Comparison of ENCODE assay signal across 8 cellular contexts in genomic region chr6:33279971-33280511, GRCh38. TPM values are rescaled to one million over a fixed set of nuclear protein-coding genes. Genes with fewer than 3 reads are reported as not detected.
DNase-seq lines count a peak whose midpoint lies in the region; ATAC-seq and TF ChIP-seq lines count a peak whose summit lies in the region.

No MANE protein-coding gene starts in this region.

- no peak overlapping the region for H3K27ac ChIP-seq in thoracic aorta
- H3K27ac ChIP-seq in effector memory CD4-positive, alpha-beta T cell (ENCODE audit: insufficient read depth, low read length, poor library complexity, severe bottlenecking): no peak overlapping the region

- H3K4me1 ChIP-seq in thoracic aorta (ENCODE audit: control insufficient read depth in 1 of 2, low read depth in 2 of 2): peaks cover 9 to 25% of the 10 kb centered on the region in 2 donors
- peaks cover 32% of the 10 kb centered on the region for H3K4me1 ChIP-seq in effector memory CD4-positive, alpha-beta T cell (ENCODE audit: control insufficient read depth, insufficient read depth, low read length, poor library complexity, severe bottlenecking)

- no peaks in the 10 kb centered on the region for H3K27me3 ChIP-seq in thoracic aorta (replicated peaks; ENCODE audit: insufficient read depth)
- no peaks in the 10 kb centered on the region for H3K27me3 ChIP-seq in effector memory CD4-positive, alpha-beta T cell (replicated peaks; ENCODE audit: control insufficient read depth, insufficient read depth, low read length, poor library complexity, severe bottlenecking)

- H3K9me3 ChIP-seq in thoracic aorta: no peaks in the 10 kb centered on the region
- H3K9me3 ChIP-seq in effector memory CD4-positive, alpha-beta T cell (ENCODE audit: control insufficient read depth, low read length): no peaks in the 10 kb centered on the region

- TF ChIP-seq CTCF in fibroblast of pulmonary artery (IDR thresholded peaks at IDR 0.05; ENCODE audit: low read length, missing control alignments) (peak; percentile 69), thoracic aorta (IDR thresholded peaks at IDR 0.05) (peak; percentile 24)

- peaks cover 3% of the 10 kb centered on the region for H3K36me3 ChIP-seq in thoracic aorta
- peaks cover 48% of the 10 kb centered on the region for H3K36me3 ChIP-seq in effector memory CD4-positive, alpha-beta T cell (ENCODE audit: control insufficient read depth, insufficient read depth, low read length)

- peak; percentile 64 for ATAC-seq in SK-N-SH treated with all-trans-retinoic acid at 6 μM for 48 hours
- no peak for ATAC-seq in thoracic aorta (ENCODE audit: insufficient number of reproducible peaks, low FRiP score, low read depth)
- ATAC-seq in GM21717 (IDR thresholded peaks at IDR 0.05; ENCODE audit: unreplicated experiment): no peak
- no peak for ATAC-seq in HG02840 (IDR thresholded peaks at IDR 0.05; ENCODE audit: low FRiP score, unreplicated experiment)

- peak; percentile 18 for DNase-seq in DMS153 treated with DMSO at 0.1 percent for 48 hours (lab: John Stamatoyannopoulos, UW; ENCODE audit: unreplicated experiment)
- DNase-seq in HuH-7.5 (ENCODE audit: low spot score): peak; percentile 77
- peak; percentile 65 for DNase-seq in fibroblast of pulmonary artery (ENCODE audit: low read depth)
- no peak for DNase-seq in thoracic aorta (ENCODE audit: low spot score)
- no peak for DNase-seq in effector memory CD4-positive, alpha-beta T cell

- H3K4me3 ChIP-seq in fibroblast of pulmonary artery (replicated peaks; ENCODE audit: low read depth, low read length) (no peak overlapping the region), thoracic aorta (no peak overlapping the region)
- H3K4me3 ChIP-seq in effector memory CD4-positive, alpha-beta T cell (ENCODE audit: insufficient read depth, low read depth, low read length, poor library complexity, severe bottlenecking): no peak overlapping the region

TF ChIP-seq in SK-N-SH treated with all-trans-retinoic acid at 6 μM for 48 hours, 23 proteins besides CTCF, POLR2A, EP300 and RAD21:
- no peak for TF ChIP-seq TOX (CRISPR knock-in tag; IDR thresholded peaks at IDR 0.05; ENCODE audit: borderline replicate concordance)
- TF ChIP-seq OSR1 (CRISPR knock-in tag; IDR thresholded peaks at IDR 0.05): no peak
- TF ChIP-seq CREB5 (CRISPR knock-in tag; IDR thresholded peaks at IDR 0.05; ENCODE audit: low read depth): no peak
- no peak for TF ChIP-seq SNAI2 (CRISPR knock-in tag; IDR thresholded peaks at IDR 0.05)
TF ChIP-seq in SK-N-SH treated with all-trans-retinoic acid at 6 μM for 48 hours: peak in this region for 0.

RNA-seq across cellular contexts. Expression of gene B3GALT4, which starts 3.1 kb away (rescaled TPM):
- total RNA-seq in thoracic aorta: 10 to 100 TPM; 18.1 to 27.3 TPM

RNA-seq across cellular contexts. Expression of gene RPS18, which starts 8.2 kb away (rescaled TPM):
- total RNA-seq in thoracic aorta: 1,000 to 10,000 TPM; 1,163 to 1,178 TPM

RNA-seq across cellular contexts. Expression of gene VPS52, which starts 8.4 kb away (rescaled TPM):
- 10 to 100 TPM; 31.4 to 43.2 TPM for total RNA-seq in thoracic aorta

RNA-seq across cellular contexts. Expression of gene WDR46, which starts 9.0 kb away (rescaled TPM):
- total RNA-seq in thoracic aorta: 10 to 100 TPM; 42.6 to 60.3 TPM

RNA-seq across cellular contexts. Expression of gene PFDN6, which starts 9.4 kb away (rescaled TPM):
- 10 to 100 TPM; 26.8 to 31.9 TPM for total RNA-seq in thoracic aorta

Comparison
In these comparisons a context has a peak if more than half of its experiments do, and no peak if none do; other contexts are left out.
1. DNase-seq: peak in DMS153 treated with DMSO at 0.1 percent for 48 hours (single experiment), HuH-7.5 (single experiment) and fibroblast of pulmonary artery (single experiment); none in thoracic aorta (single experiment) and effector memory CD4-positive, alpha-beta T cell (0 of 3).